ENCODE assay signal across 1 cellular context in genomic region chr3:171841620-171842000, GRCh38.
TF ChIP-seq lines count a peak whose summit lies in the region.

No MANE protein-coding gene starts in this region.

TF ChIP-seq in endothelial cell of umbilical vein, 7 proteins besides CTCF, POLR2A, EP300 and RAD21:
- TF ChIP-seq MYC (IDR thresholded peaks at IDR 0.05; ENCODE audit: low read depth, low read length) (no peak), POLR2AphosphoS5 (IDR thresholded peaks at IDR 0.05; ENCODE audit: insufficient read depth, low read depth, low read length) (peak; percentile 67), FOS (IDR thresholded peaks at IDR 0.05; ENCODE audit: borderline replicate concordance, insufficient read depth, low read length) (peak; percentile 35), GATA2 (IDR thresholded peaks at IDR 0.05; ENCODE audit: insufficient read depth, insufficient read length, low read depth, low read length) (peak; percentile 76), EZH2 (IDR thresholded peaks at IDR 0.05; ENCODE audit: borderline replicate concordance, low read depth, low read length, severe bottlenecking) (no peak), MAX (IDR thresholded peaks at IDR 0.05; ENCODE audit: insufficient read depth, insufficient read length) (no peak), JUN (IDR thresholded peaks at IDR 0.05; ENCODE audit: borderline replicate concordance, insufficient read depth, insufficient read length, low read depth) (peak; percentile 46)
